ENCODE assay signal across 3 cellular contexts in genomic region chr20:2036357-2036756, GRCh38. TPM values are rescaled to one million over a fixed set of nuclear protein-coding genes. Genes with fewer than 3 reads are reported as not detected.
"Had no signal": no experiment of that assay in that cellular context is flagged by ENCODE, and none has a peak within 500 bp of the region (broad histone marks: within the 10 kb centered on the region; RNA-seq: fewer than 3 reads in every experiment).

No MANE protein-coding gene starts in this region.

RNA-seq across cellular contexts. Expression of gene PDYN, which starts 42.5 kb away (rescaled TPM):
- total RNA-seq: GM23248, H4, HFFc6 had no signal
- polyA plus RNA-seq: GM23248 had no signal
